In genomic region chr14:19668351-19668933, GRCh38 we compare ENCODE assay signal across 9 cellular contexts. TPM values are rescaled to one million over a fixed set of nuclear protein-coding genes. Genes with fewer than 3 reads are reported as not detected.
"Had no signal": no experiment of that assay in that cellular context is flagged by ENCODE, and none has a peak within 500 bp of the region (broad histone marks: within the 10 kb centered on the region; RNA-seq: fewer than 3 reads in every experiment).

No MANE protein-coding gene starts in this region.

RNA-seq across cellular contexts. Expression of gene OR11H2, which starts 45.2 kb away (rescaled TPM):
- total RNA-seq: activated naive CD4-positive, alpha-beta T cell treated with anti-CD3 and anti-CD28 coated beads, Interleukin-2, amount 50 U/mL, for 72 hours; adrenal gland; bronchial epithelial cell; cerebellum; dermis microvascular lymphatic vessel endothelial cell; left ventricle myocardium superior; natural killer cell; SJSA1; thyroid gland had no signal
- polyA plus RNA-seq: adrenal gland had no signal
